ENCODE assay signal across 9 cellular contexts in genomic region chr2:144325086-144325485, GRCh38.
DNase-seq lines count a peak whose midpoint lies in the region; ATAC-seq and TF ChIP-seq lines count a peak whose summit lies in the region.
"Had no signal": no experiment of that assay in that cellular context is flagged by ENCODE, and none has a peak within 500 bp of the region (broad histone marks: within the 10 kb centered on the region; RNA-seq: fewer than 3 reads in every experiment).

No MANE protein-coding gene starts in this region.

- no peak overlapping the region for H2AFZ ChIP-seq in MM.1S (ENCODE audit: low read length)

- no peaks in the 10 kb centered on the region for H4K20me1 ChIP-seq in MM.1S (ENCODE audit: insufficient read depth, low read length)

- no peak overlapping the region for H3K4me2 ChIP-seq in MM.1S (ENCODE audit: low read depth, low read length)

- no peaks in the 10 kb centered on the region for H3K9me2 ChIP-seq in MM.1S (replicated peaks; ENCODE audit: insufficient read depth, low read length)

- H3K9me3 ChIP-seq in sigmoid colon (no peaks in the 10 kb centered on the region), MM.1S (replicated peaks; ENCODE audit: insufficient read depth, low read length) (no peaks in the 10 kb centered on the region)

- TF ChIP-seq POLR2A in sigmoid colon (IDR thresholded peaks at IDR 0.05): no peak

- no peak for TF ChIP-seq CTCF in sigmoid colon (IDR thresholded peaks at IDR 0.05)
- no peak for TF ChIP-seq CTCF in MM.1S (IDR thresholded peaks at IDR 0.05; ENCODE audit: low read length)

- TF ChIP-seq EP300 in sigmoid colon (IDR thresholded peaks at IDR 0.05): no peak

- peak; percentile 45 for ATAC-seq in HG03039 (IDR thresholded peaks at IDR 0.05; ENCODE audit: unreplicated experiment)

- peak; percentile 28 for DNase-seq in NK-92 treated with Interleukin-12 subunit alpha and Interleukin-12 subunit beta, amount 100 ng/mL, for 24 hours (lab: John Stamatoyannopoulos, UW)
- DNase-seq in NK-92 (lab: John Stamatoyannopoulos, UW; ENCODE audit: unreplicated experiment) (no peak), NCI-H187 treated with DMSO at 0.1 percent for 48 hours (lab: John Stamatoyannopoulos, UW) (no peak), sigmoid colon (no peak), MM.1S (no peak)
- DNase-seq in activated CD8-positive, alpha-beta memory T cell treated with anti-CD3 and anti-CD28 coated beads, Interleukin-2, amount 50 U/mL, for 4 hours: peak; percentile 47
- peak; percentile 65 for DNase-seq in stimulated activated CD4-positive, alpha-beta T cell treated with anti-CD3 and anti-CD28 coated beads, Interleukin-1b, Interleukin-23, amount 100 ng/mL, for 48 hours

- H3K79me2 ChIP-seq in MM.1S (ENCODE audit: low read length): no peaks in the 10 kb centered on the region

- no peaks in the 10 kb centered on the region for H3K27me3 ChIP-seq in sigmoid colon
- no peaks in the 10 kb centered on the region for H3K27me3 ChIP-seq in MM.1S (replicated peaks; ENCODE audit: insufficient read depth, low read length)

- no peaks in the 10 kb centered on the region for H3F3A ChIP-seq in MM.1S (ENCODE audit: insufficient read depth, low read length)

- intact Hi-C loops in sigmoid colon (cut with DNase I): no loop called here

- 50 to 58% methylated on average over 3 of the region's 3 CpGs for WGBS in sigmoid colon, 2 donors

- H3K4me3 ChIP-seq in sigmoid colon (no peak overlapping the region), MM.1S (ENCODE audit: low read length) (no peak overlapping the region)

- H3K4me1 ChIP-seq in sigmoid colon (no peaks in the 10 kb centered on the region), MM.1S (ENCODE audit: low read length) (no peaks in the 10 kb centered on the region)

- H3K27ac ChIP-seq in sigmoid colon (no peak overlapping the region), MM.1S (ENCODE audit: low read length) (no peak overlapping the region)
- H3K27ac ChIP-seq: 22Rv1 had no signal

- H3K36me3 ChIP-seq in sigmoid colon: no peaks in the 10 kb centered on the region
- H3K36me3 ChIP-seq in MM.1S (replicated peaks; ENCODE audit: insufficient read depth, low read length): no peaks in the 10 kb centered on the region

- no peak overlapping the region for H3K9ac ChIP-seq in MM.1S (ENCODE audit: low read length)

Comparison
In these comparisons a context has a peak if more than half of its experiments do, and no peak if none do; other contexts are left out.
1. DNase-seq: peak in NK-92 treated with Interleukin-12 subunit alpha and Interleukin-12 subunit beta, amount 100 ng/mL, for 24 hours (single experiment), activated CD8-positive, alpha-beta memory T cell treated with anti-CD3 and anti-CD28 coated beads, Interleukin-2, amount 50 U/mL, for 4 hours (single experiment) and stimulated activated CD4-positive, alpha-beta T cell treated with anti-CD3 and anti-CD28 coated beads, Interleukin-1b, Interleukin-23, amount 100 ng/mL, for 48 hours (single experiment); none in NK-92 (single experiment), NCI-H187 treated with DMSO at 0.1 percent for 48 hours (single experiment), sigmoid colon (single experiment) and MM.1S (single experiment).